Comparison of ENCODE assay signal across 1 cellular context in the genomic region with DNA sequence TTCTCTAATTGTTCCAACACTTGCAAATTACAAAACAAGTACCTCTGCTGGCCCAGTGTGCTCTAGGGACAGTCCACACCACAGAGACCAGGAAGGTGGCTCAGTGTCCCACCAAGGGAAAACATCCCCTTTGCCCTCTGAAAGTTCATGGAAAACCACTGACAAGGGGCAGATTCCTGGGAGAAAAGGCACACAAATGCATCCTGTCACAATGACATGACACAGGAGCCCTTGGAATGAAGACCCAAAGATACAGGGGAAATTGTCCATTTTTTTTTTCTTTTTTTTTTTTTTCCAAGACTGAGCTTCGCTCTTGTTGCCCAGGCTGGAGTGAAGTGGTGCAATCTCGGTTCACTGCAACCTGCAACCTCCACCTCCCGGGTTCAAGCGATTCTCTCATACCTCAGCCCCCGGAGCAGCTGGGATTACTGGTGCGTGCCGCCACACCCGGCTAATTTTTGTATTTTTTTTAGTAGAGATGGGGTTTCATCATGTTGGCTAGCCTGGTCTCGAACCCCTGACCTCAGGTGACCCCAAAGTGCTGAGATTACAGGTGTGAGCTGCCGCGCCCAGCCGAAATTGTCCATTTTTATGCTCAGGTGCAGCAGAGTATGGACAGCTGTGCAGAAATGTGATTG.
TF ChIP-seq lines count a peak whose summit lies in the region.

No MANE protein-coding gene starts in this region.

TF ChIP-seq in HEK293, 187 proteins besides CTCF, POLR2A, EP300 and RAD21 (continued from another document):
- TF ChIP-seq ZNF433 (tag by site-specific recombination; IDR thresholded peaks at IDR 0.05; ENCODE audit: low read depth) = no peak
- 0 out of 2 replicates have a peak, but pooled peaks have one; percentile 45 for TF ChIP-seq BCL11B (tag by site-specific recombination; IDR thresholded peaks at IDR 0.05; ENCODE audit: low read depth)
